In the genomic region with DNA sequence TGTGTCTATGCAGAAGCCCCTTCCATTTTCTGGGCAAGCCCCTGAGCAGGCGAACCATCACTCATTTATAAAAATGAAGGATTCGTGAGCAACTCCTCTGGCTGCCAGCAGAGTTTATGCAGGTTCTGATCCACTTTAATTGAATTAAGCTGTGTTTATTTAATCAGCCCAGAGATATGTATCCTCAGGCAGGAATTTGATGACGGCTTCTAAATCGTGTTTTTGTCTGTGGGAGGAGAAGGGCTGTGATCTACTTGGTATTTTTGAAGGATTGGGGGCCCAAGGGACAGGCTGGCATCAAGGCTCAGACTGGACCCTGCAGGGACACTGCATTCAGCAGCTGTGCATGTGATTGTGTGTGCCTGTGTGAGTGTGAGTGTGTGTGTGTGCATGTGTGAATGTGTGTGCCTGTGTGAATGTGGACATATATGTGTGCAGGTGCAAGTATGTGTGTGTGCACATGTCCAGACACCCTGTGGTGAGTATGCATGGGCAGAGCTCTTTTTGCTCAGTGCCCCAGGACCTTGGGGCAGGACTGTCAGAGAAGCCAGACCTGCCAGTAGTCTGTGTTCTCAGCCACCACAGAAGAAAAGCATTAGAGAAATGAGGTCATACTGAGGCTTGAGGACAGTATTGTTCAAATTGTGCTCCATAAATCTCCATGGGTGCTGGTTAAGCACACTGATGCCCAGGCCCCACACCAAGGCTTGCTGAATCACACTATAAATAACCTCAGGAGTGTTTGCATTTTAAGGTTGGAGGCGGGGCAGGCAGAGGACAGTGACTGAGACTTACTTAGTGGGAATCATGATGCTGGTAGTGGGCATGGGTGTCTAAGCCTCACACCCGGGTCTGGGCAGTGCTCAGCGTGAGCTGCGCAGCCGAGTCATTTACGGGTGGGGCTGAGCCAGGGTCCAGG, we compare ENCODE assay signal across 14 cellular contexts.
DNase-seq lines count a peak whose midpoint lies in the region; ATAC-seq and TF ChIP-seq lines count a peak whose summit lies in the region.
"Had no signal": no experiment of that assay in that cellular context is flagged by ENCODE, and none has a peak within 500 bp of the region (broad histone marks: within the 10 kb centered on the region; RNA-seq: fewer than 3 reads in every experiment).

No MANE protein-coding gene starts in this region.

- ATAC-seq in heart right ventricle (peak in 7 of 8 donors; percentile 31 to 80 (median 72)), upper lobe of left lung (ENCODE audit: low FRiP score in 2 of 2) (no peak)
- ATAC-seq in stimulated activated naive CD8-positive, alpha-beta T cell treated with anti-CD3 and anti-CD28 coated beads, Interleukin-15, amount 100 ng/mL, for 72 hours: no peak
- no peak for ATAC-seq in CD4-positive, alpha-beta T cell (ENCODE audit: poor library complexity)

- POLR2A ChIA-PET in CD4-positive, alpha-beta T cell (lab: Charles Lee): no interaction called here

- no peaks in the 10 kb centered on the region for H3K36me3 ChIP-seq in GM23248 (ENCODE audit: low read depth)
- H3K36me3 ChIP-seq in WERI-Rb-1: no peaks in the 10 kb centered on the region; the same call in 1 of the 2 replicates
- no peaks in the 10 kb centered on the region for H3K36me3 ChIP-seq in heart right ventricle
- H3K36me3 ChIP-seq in upper lobe of left lung: no peaks in the 10 kb centered on the region

- H3K4me3 ChIP-seq in GM23248 (no peak overlapping the region), WERI-Rb-1 (ENCODE audit: low read depth, low read length) (no peak overlapping the region), heart right ventricle (no peak overlapping the region), upper lobe of left lung (no peak overlapping the region)

- in situ Hi-C loops in GM23248 (cut with MboI): no loop called here

- no peak for TF ChIP-seq POLR2A in upper lobe of left lung (IDR thresholded peaks at IDR 0.05)

- intact Hi-C loops in heart right ventricle (cut with DNase I): loop anchor here in 2 of 10 donors (10.0 kb wide), 1 partner anchor 48 kb away; no protein-coding TSS in a partner anchor
- intact Hi-C loops in CD4-positive, alpha-beta T cell (cut with DNase I, micrococcal nuclease): no loop called here

- H3K4me1 ChIP-seq in GM23248 (ENCODE audit: insufficient read depth) (peaks cover 21% of the 10 kb centered on the region), heart right ventricle (peaks cover 4 to 24% (median 15%) of the 10 kb centered on the region in 9 donors), upper lobe of left lung (no peaks in the 10 kb centered on the region)

- H3K79me2 ChIP-seq in GM23248 (ENCODE audit: insufficient read depth): no peaks in the 10 kb centered on the region

- no peak overlapping the region for H3K27ac ChIP-seq in GM23248
- H3K27ac ChIP-seq in WERI-Rb-1: peak overlapping the region; percentile 92
- peak overlapping the region in 5 of 10 donors; percentile 12 to 53 (median 38) for H3K27ac ChIP-seq in heart right ventricle
- no peak overlapping the region for H3K27ac ChIP-seq in upper lobe of left lung
- H3K27ac ChIP-seq in CD4-positive, alpha-beta T cell (ENCODE audit: low read depth, low read length): no peak overlapping the region

- no peak for TF ChIP-seq EP300 in upper lobe of left lung (IDR thresholded peaks at IDR 0.05)

- no peaks in the 10 kb centered on the region; the same call in 1 of the 2 replicates for H3F3A ChIP-seq in GM23248 (ENCODE audit: insufficient read depth)

- no peaks in the 10 kb centered on the region for H3K27me3 Mint-ChIP-seq in stimulated activated naive CD8-positive, alpha-beta T cell treated with anti-CD3 and anti-CD28 coated beads, Interleukin-15, amount 100 ng/mL, for 72 hours
- H3K27me3 Mint-ChIP-seq in CD4-positive, alpha-beta T cell: peaks cover 19% of the 10 kb centered on the region
- H3K27me3 Mint-ChIP-seq: activated CD4-positive, alpha-beta memory T cell treated with anti-CD3 and anti-CD28 coated beads for 36 hours had no signal

- H3K9me3 ChIP-seq in GM23248 (ENCODE audit: low read depth) (no peaks in the 10 kb centered on the region), WERI-Rb-1 (ENCODE audit: severe bottlenecking) (no peaks in the 10 kb centered on the region), heart right ventricle (peaks cover 0 to 5% (median 0%) of the 10 kb centered on the region in 11 donors), upper lobe of left lung (no peaks in the 10 kb centered on the region)
- H3K9me3 ChIP-seq in CD4-positive, alpha-beta T cell (ENCODE audit: control insufficient read depth, low read length): no peaks in the 10 kb centered on the region

- TF ChIP-seq CTCF in WERI-Rb-1 (IDR thresholded peaks at IDR 0.05; ENCODE audit: low read depth, low read length) (no peak), heart right ventricle (IDR thresholded peaks at IDR 0.05) (no peak), upper lobe of left lung (IDR thresholded peaks at IDR 0.05) (no peak)
- TF ChIP-seq CTCF in CD4-positive, alpha-beta T cell (IDR thresholded peaks at IDR 0.05): no peak

- no peaks in the 10 kb centered on the region for H4K20me1 ChIP-seq in GM23248 (ENCODE audit: insufficient read depth)

- no peak overlapping the region for H3K9ac ChIP-seq in GM23248

- H3K27ac Mint-ChIP-seq in stimulated activated naive CD8-positive, alpha-beta T cell treated with anti-CD3 and anti-CD28 coated beads, Interleukin-15, amount 100 ng/mL, for 72 hours: no peak overlapping the region
- H3K27ac Mint-ChIP-seq in CD4-positive, alpha-beta T cell: no peak overlapping the region
- H3K27ac Mint-ChIP-seq: activated CD4-positive, alpha-beta memory T cell treated with anti-CD3 and anti-CD28 coated beads for 36 hours; nephron progenitor cell; T-helper 2 cell treated with Interferon-gamma antibody and Interleukin-4, amounts not matched to agents 5 μg/mL and 100 μg/mL, for 36 hours had no signal

- CTCF ChIA-PET in CD4-positive, alpha-beta T cell (lab: Charles Lee): interaction anchor here (1.4 kb wide), 1 partner anchor 9 kb away, joined by 3 read pairs; no protein-coding TSS in a partner anchor

- no peaks in the 10 kb centered on the region for H3K36me3 Mint-ChIP-seq in CD4-positive, alpha-beta T cell (ENCODE audit: low read depth)
- H3K36me3 Mint-ChIP-seq: activated CD4-positive, alpha-beta memory T cell treated with anti-CD3 and anti-CD28 coated beads for 36 hours had no signal

- 20 to 22% methylated on average over 10 of the region's 10 CpGs for WGBS in GM23248 (ENCODE audit: low coverage in 1 of 2, low lambda C conversion rate in 2 of 2, missing lambda C conversion rate in 2 of 2), 2 experiments
- 55 to 62% methylated on average over 10 of the region's 10 CpGs for WGBS in heart right ventricle, 2 donors
- WGBS in upper lobe of left lung, 2 donors: 85 to 88% methylated on average over 10 of the region's 10 CpGs

- no peak overlapping the region for H2AFZ ChIP-seq in GM23248

- H3K4me3 Mint-ChIP-seq in stimulated activated naive CD8-positive, alpha-beta T cell treated with anti-CD3 and anti-CD28 coated beads, Interleukin-15, amount 100 ng/mL, for 72 hours: no peak overlapping the region
- H3K4me3 Mint-ChIP-seq in CD4-positive, alpha-beta T cell: no peak overlapping the region
- H3K4me3 Mint-ChIP-seq: activated CD4-positive, alpha-beta memory T cell treated with anti-CD3 and anti-CD28 coated beads for 36 hours; nephron progenitor cell; T-helper 2 cell treated with Interferon-gamma antibody and Interleukin-4, amounts not matched to agents 5 μg/mL and 100 μg/mL, for 36 hours had no signal

- H3K27me3 ChIP-seq in GM23248 (replicated peaks; ENCODE audit: insufficient read depth): 0 out of 2 replicates have a peak, but pooled peaks cover 5% of the 10 kb centered on the region
- no peaks in the 10 kb centered on the region for H3K27me3 ChIP-seq in WERI-Rb-1 (ENCODE audit: insufficient read depth, low read depth, severe bottlenecking)
- H3K27me3 ChIP-seq in heart right ventricle: no peaks in the 10 kb centered on the region
- H3K27me3 ChIP-seq in upper lobe of left lung: no peaks in the 10 kb centered on the region
- no peaks in the 10 kb centered on the region for H3K27me3 ChIP-seq in CD4-positive, alpha-beta T cell (ENCODE audit: control insufficient read depth, insufficient read depth, low read length)

- H3K4me1 Mint-ChIP-seq in stimulated activated naive CD8-positive, alpha-beta T cell treated with anti-CD3 and anti-CD28 coated beads, Interleukin-15, amount 100 ng/mL, for 72 hours: no peaks in the 10 kb centered on the region
- H3K4me1 Mint-ChIP-seq in CD4-positive, alpha-beta T cell (ENCODE audit: low read depth): no peaks in the 10 kb centered on the region

- peak overlapping the region; percentile 38 for H3K4me2 ChIP-seq in GM23248 (ENCODE audit: unreplicated experiment)

- H3K9me2 ChIP-seq in GM23248 (ENCODE audit: insufficient read depth): no peaks in the 10 kb centered on the region

- H3K9me3 Mint-ChIP-seq in stimulated activated naive CD8-positive, alpha-beta T cell treated with anti-CD3 and anti-CD28 coated beads, Interleukin-15, amount 100 ng/mL, for 72 hours: peaks cover 2% of the 10 kb centered on the region in 2 donors
- no peaks in the 10 kb centered on the region for H3K9me3 Mint-ChIP-seq in CD4-positive, alpha-beta T cell
- H3K9me3 Mint-ChIP-seq: activated CD4-positive, alpha-beta memory T cell treated with anti-CD3 and anti-CD28 coated beads for 36 hours had no signal

- DNase-seq in A172 (ENCODE audit: low spot score): peak; percentile 76
- peak; percentile 78 for DNase-seq in GM23248
- DNase-seq in WERI-Rb-1: peak; percentile 31
- DNase-seq in heart right ventricle: no peak
- no peak for DNase-seq in hypothalamus (lab: John Stamatoyannopoulos, UW)
- no peak for DNase-seq in upper lobe of left lung
- DNase-seq in stimulated activated naive CD8-positive, alpha-beta T cell treated with anti-CD3 and anti-CD28 coated beads, Interleukin-15, amount 100 ng/mL, for 72 hours: no peak
- DNase-seq in CD4-positive, alpha-beta T cell: no peak
- DNase-seq: activated CD4-positive, alpha-beta memory T cell treated with anti-CD3 and anti-CD28 coated beads for 36 hours; C1 segment of cervical spinal cord; NCI-H1436 treated with DMSO at 0.1 percent for 48 hours; nephron progenitor cell; stimulated activated CD4-positive, alpha-beta T cell treated with anti-CD3 and anti-CD28 coated beads, Interleukin-15, amount 100 ng/mL, for 24 hours had no signal

Comparison
In these comparisons a context has a peak if more than half of its experiments do, and no peak if none do; other contexts are left out.
1. DNase-seq: peak in A172 (single experiment), GM23248 (single experiment) and WERI-Rb-1 (single experiment); none in heart right ventricle (0 of 2), hypothalamus (0 of 51), upper lobe of left lung (0 of 2), stimulated activated naive CD8-positive, alpha-beta T cell treated with anti-CD3 and anti-CD28 coated beads, Interleukin-15, amount 100 ng/mL, for 72 hours (0 of 2) and CD4-positive, alpha-beta T cell (0 of 10).
2. ATAC-seq: peak in heart right ventricle (7 of 8); none in upper lobe of left lung (0 of 2), stimulated activated naive CD8-positive, alpha-beta T cell treated with anti-CD3 and anti-CD28 coated beads, Interleukin-15, amount 100 ng/mL, for 72 hours (single experiment) and CD4-positive, alpha-beta T cell (single experiment).